Comparison of ENCODE assay signal across 28 cellular contexts in the genomic region with DNA sequence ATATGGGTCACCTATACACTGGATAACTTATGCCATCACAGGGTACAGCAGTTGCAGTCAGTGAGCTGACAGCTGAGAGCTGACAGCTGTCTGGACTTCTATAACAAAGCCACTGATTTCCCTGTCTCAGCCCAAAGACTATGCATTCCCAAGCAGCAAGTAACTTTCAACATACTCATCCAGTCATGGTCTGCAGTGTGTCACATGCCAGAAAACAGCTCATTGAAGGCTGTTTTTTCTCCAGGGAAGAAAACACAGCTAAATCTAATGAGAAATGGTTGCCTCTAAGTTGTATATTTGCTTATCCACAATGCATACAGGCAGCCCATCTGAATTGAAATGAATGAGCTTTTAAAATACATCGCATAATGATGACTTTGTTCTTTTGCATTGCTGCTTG. TPM values are rescaled to one million over a fixed set of nuclear protein-coding genes. Genes with fewer than 3 reads are reported as not detected.
DNase-seq lines count a peak whose midpoint lies in the region; ATAC-seq, FAIRE-seq and TF ChIP-seq lines count a peak whose summit lies in the region.
"Had no signal": no experiment of that assay in that cellular context is flagged by ENCODE, and none has a peak within 500 bp of the region (broad histone marks: within the 10 kb centered on the region; RNA-seq: fewer than 3 reads in every experiment).

No MANE protein-coding gene starts in this region.

- no peak for TF ChIP-seq POLR2A in GM12892 (IDR thresholded peaks at IDR 0.05; ENCODE audit: low read depth, low read length)

- H2AFZ ChIP-seq in GM23338 = no peak overlapping the region

- H3K27me3 Mint-ChIP-seq in HFFc6 (ENCODE audit: insufficient read depth) = peaks cover 11% of the 10 kb centered on the region; the same call in 1 of the 2 replicates
- H3K27me3 Mint-ChIP-seq in GM23338 (ENCODE audit: insufficient read depth, low read depth, poor library complexity) = no peaks in the 10 kb centered on the region

- no peak overlapping the region for H3K27ac ChIP-seq in GM23338 (ENCODE audit: low read depth)
- H3K27ac ChIP-seq: epithelial cell of prostate, heart left ventricle had no signal

- FAIRE-seq in GM12892 (lab: Jason Lieb, UNC) = no peak
- FAIRE-seq: H54 had no signal

- H3K9me3 Mint-ChIP-seq in HFFc6 (no peaks in the 10 kb centered on the region), GM23338 (no peaks in the 10 kb centered on the region)

- no peak overlapping the region for H3K4me3 ChIP-seq in cardiac fibroblast (replicated peaks in 1 of 2; ENCODE audit: low read depth in 2 of 2, low read length in 2 of 2)
- H3K4me3 ChIP-seq in skeletal muscle cell (ENCODE audit: low read depth, low read length) = no peak overlapping the region
- H3K4me3 ChIP-seq in GM23338 = no peak overlapping the region
- H3K4me3 ChIP-seq: heart left ventricle had no signal

- TF ChIP-seq CTCF in HFFc6 (IDR thresholded peaks at IDR 0.05) = no peak
- no peak for TF ChIP-seq CTCF in cardiac fibroblast (IDR thresholded peaks at IDR 0.05; ENCODE audit: low read depth, low read length)
- TF ChIP-seq CTCF in GM23338 (conservative IDR thresholded peaks at IDR 0.05; ENCODE audit: low read depth in 2 of 2) = no peak

- no peaks in the 10 kb centered on the region for H3K79me2 ChIP-seq in GM23338 (replicated peaks; ENCODE audit: insufficient read depth)

- H4K20me1 ChIP-seq in GM23338 (replicated peaks; ENCODE audit: insufficient read depth) = no peaks in the 10 kb centered on the region

- no peaks in the 10 kb centered on the region for H3K4me1 Mint-ChIP-seq in HFFc6 (ENCODE audit: low read depth)
- peaks cover 2% of the 10 kb centered on the region; the same call in 2 of the 3 replicates for H3K4me1 Mint-ChIP-seq in GM23338
- H3K4me1 Mint-ChIP-seq: nephron progenitor cell had no signal

- H3F3A ChIP-seq in GM23338 (replicated peaks; ENCODE audit: low read depth) = no peaks in the 10 kb centered on the region

- H3K27me3 ChIP-seq in GM23338 (ENCODE audit: insufficient read depth) = no peaks in the 10 kb centered on the region

- no peak overlapping the region for H3K4me2 ChIP-seq in GM23338

- H3K27ac Mint-ChIP-seq in HFFc6 (no peak overlapping the region), GM23338 (no peak overlapping the region)
- H3K27ac Mint-ChIP-seq: nephron progenitor cell had no signal

- H3K36me3 Mint-ChIP-seq in HFFc6 (ENCODE audit: low read depth) (no peaks in the 10 kb centered on the region), GM23338 (ENCODE audit: low read depth) (no peaks in the 10 kb centered on the region)

- H3K36me3 ChIP-seq in GM23338 (ENCODE audit: insufficient read depth) = no peaks in the 10 kb centered on the region
- H3K36me3 ChIP-seq: heart left ventricle had no signal

- no peaks in the 10 kb centered on the region for H3K9me2 ChIP-seq in GM23338 (ENCODE audit: insufficient read depth)

- H3K4me3 Mint-ChIP-seq in HFFc6 = no peak overlapping the region
- no peak overlapping the region for H3K4me3 Mint-ChIP-seq in GM23338
- H3K4me3 Mint-ChIP-seq: nephron progenitor cell had no signal

- DNase-seq in HFFc6 (peak; percentile 17), cardiac fibroblast (ENCODE audit: low read depth in 2 of 2) (peak; percentile 31 to 46), foreskin melanocyte (peak; percentile 85), skeletal muscle cell (ENCODE audit: low read depth) (peak; percentile 6), cerebellum (ENCODE audit: low spot score) (no peak), GM23338 (ENCODE audit: low spot score) (no peak), GM12892 (ENCODE audit: insufficient read length) (no peak)
- no peak for DNase-seq in activated naive CD4-positive, alpha-beta T cell treated with anti-CD3 and anti-CD28 coated beads, Interleukin-2, amount 50 U/mL, for 16 hours
- DNase-seq: activated CD4-positive, alpha-beta T cell treated with anti-CD3 and anti-CD28 coated beads, Interleukin-2, amount 50 U/mL, for 1 hour; activated CD8-positive, alpha-beta memory T cell treated with anti-CD3 and anti-CD28 coated beads, Interleukin-2, amount 50 U/mL, for 48 hours; activated gamma-delta T cell treated with Interleukin-2 at 50 U/mL for 16 hours; anterior cingulate cortex; cortex of kidney; EL; heart left ventricle; mesendoderm; NCI-H1694; NCI-H748 treated with DMSO at 0.1 percent for 48 hours; nephron progenitor cell; Right ventricle myocardium superior; stimulated activated CD8-positive, alpha-beta memory T cell treated with anti-CD3 and anti-CD28 coated beads, Interleukin-4, amount 100 ng/mL, for 48 hours; substantia nigra had no signal

- no peak for ATAC-seq in GM23338

- H3K4me1 ChIP-seq in GM23338 (ENCODE audit: insufficient read depth) = no peaks in the 10 kb centered on the region
- H3K4me1 ChIP-seq: heart left ventricle had no signal

TF ChIP-seq in GM23338, 12 proteins besides CTCF, POLR2A, EP300 and RAD21 (continues in another document):
- no peak for TF ChIP-seq NANOG (IDR thresholded peaks at IDR 0.05; ENCODE audit: borderline replicate concordance)
- TF ChIP-seq JUNB (IDR thresholded peaks at IDR 0.05; ENCODE audit: unreplicated experiment) = no peak
- TF ChIP-seq EZH2 (IDR thresholded peaks at IDR 0.05; ENCODE audit: low read depth, unreplicated experiment) = no peak
- TF ChIP-seq CREB1 (CRISPR knock-in tag; IDR thresholded peaks at IDR 0.05; ENCODE audit: low read depth) = no peak
- TF ChIP-seq EZH2phosphoT487 (IDR thresholded peaks at IDR 0.05; ENCODE audit: unreplicated experiment) = no peak
- TF ChIP-seq ZNF331 (CRISPR knock-in tag; IDR thresholded peaks at IDR 0.05; ENCODE audit: low read depth) = no peak
- no peak for TF ChIP-seq ZNF114 (CRISPR knock-in tag; IDR thresholded peaks at IDR 0.05)
- TF ChIP-seq, protein P1, sequence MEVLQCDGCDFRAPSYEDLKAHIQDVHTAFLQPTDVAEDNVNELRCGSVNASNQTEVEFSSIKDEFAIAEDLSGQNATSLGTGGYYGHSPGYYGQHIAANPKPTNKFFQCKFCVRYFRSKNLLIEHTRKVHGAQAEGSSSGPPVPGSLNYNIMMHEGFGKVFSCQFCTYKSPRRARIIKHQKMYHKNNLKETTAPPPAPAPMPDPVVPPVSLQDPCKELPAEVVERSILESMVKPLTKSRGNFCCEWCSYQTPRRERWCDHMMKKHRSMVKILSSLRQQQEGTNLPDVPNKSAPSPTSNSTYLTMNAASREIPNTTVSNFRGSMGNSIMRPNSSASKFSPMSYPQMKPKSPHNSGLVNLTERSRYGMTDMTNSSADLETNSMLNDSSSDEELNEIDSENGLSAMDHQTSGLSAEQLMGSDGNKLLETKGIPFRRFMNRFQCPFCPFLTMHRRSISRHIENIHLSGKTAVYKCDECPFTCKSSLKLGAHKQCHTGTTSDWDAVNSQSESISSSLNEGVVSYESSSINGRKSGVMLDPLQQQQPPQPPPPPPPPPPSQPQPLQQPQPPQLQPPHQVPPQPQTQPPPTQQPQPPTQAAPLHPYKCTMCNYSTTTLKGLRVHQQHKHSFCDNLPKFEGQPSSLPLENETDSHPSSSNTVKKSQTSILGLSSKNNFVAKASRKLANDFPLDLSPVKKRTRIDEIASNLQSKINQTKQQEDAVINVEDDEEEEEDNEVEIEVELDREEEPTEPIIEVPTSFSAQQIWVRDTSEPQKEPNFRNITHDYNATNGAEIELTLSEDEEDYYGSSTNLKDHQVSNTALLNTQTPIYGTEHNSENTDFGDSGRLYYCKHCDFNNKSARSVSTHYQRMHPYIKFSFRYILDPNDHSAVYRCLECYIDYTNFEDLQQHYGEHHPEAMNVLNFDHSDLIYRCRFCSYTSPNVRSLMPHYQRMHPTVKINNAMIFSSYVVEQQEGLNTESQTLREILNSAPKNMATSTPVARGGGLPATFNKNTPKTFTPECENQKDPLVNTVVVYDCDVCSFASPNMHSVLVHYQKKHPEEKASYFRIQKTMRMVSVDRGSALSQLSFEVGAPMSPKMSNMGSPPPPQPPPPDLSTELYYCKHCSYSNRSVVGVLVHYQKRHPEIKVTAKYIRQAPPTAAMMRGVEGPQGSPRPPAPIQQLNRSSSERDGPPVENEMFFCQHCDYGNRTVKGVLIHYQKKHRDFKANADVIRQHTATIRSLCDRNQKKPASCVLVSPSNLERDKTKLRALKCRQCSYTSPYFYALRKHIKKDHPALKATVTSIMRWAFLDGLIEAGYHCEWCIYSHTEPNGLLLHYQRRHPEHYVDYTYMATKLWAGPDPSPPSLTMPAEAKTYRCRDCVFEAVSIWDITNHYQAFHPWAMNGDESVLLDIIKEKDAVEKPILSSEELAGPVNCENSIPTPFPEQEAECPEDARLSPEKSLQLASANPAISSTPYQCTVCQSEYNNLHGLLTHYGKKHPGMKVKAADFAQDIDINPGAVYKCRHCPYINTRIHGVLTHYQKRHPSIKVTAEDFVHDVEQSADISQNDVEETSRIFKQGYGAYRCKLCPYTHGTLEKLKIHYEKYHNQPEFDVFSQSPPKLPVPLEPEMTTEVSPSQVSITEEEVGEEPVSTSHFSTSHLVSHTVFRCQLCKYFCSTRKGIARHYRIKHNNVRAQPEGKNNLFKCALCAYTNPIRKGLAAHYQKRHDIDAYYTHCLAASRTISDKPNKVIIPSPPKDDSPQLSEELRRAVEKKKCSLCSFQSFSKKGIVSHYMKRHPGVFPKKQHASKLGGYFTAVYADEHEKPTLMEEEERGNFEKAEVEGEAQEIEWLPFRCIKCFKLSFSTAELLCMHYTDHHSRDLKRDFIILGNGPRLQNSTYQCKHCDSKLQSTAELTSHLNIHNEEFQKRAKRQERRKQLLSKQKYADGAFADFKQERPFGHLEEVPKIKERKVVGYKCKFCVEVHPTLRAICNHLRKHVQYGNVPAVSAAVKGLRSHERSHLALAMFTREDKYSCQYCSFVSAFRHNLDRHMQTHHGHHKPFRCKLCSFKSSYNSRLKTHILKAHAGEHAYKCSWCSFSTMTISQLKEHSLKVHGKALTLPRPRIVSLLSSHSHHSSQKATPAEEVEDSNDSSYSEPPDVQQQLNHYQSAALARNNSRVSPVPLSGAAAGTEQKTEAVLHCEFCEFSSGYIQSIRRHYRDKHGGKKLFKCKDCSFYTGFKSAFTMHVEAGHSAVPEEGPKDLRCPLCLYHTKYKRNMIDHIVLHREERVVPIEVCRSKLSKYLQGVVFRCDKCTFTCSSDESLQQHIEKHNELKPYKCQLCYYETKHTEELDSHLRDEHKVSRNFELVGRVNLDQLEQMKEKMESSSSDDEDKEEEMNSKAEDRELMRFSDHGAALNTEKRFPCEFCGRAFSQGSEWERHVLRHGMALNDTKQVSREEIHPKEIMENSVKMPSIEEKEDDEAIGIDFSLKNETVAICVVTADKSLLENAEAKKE (CRISPR knock-in tag; IDR thresholded peaks at IDR 0.05) = no peak

RNA-seq across cellular contexts. Expression of a gene that starts 6.3 kb away (rescaled TPM):
- not detected for total RNA-seq in HFFc6 (2021; fragmentation: NEBNext Ultra II Directional; extraction: Animal tissue kit (Norgen Biotek cat#: 25700))
- total RNA-seq in cerebellum = 0.36 TPM
- not detected in 2 replicates for total RNA-seq in GM23338 (2014; rRNA removed; shearing (Covaris generic))
- polyA plus RNA-seq in GM23338 (2016; fragmentation: Nextera tagmentation; extraction: Ambion mirVana) = not detected in 2 replicates
- not detected for polyA plus RNA-seq in GM12892 (2012; ENCODE audit: missing spikeins)
- total RNA-seq: MCF 10A, posterior vena cava, Right ventricle myocardium superior had no signal
- polyA plus RNA-seq: BJ had no signal

RNA-seq across cellular contexts. Expression of a gene that starts 48.5 kb away (rescaled TPM):
- total RNA-seq in HFFc6 (2021; fragmentation: NEBNext Ultra II Directional; extraction: Animal tissue kit (Norgen Biotek cat#: 25700)) = not detected
- not detected for total RNA-seq in cerebellum
- not detected in 2 replicates for total RNA-seq in GM23338 (2014; rRNA removed; shearing (Covaris generic))
- not detected in 2 replicates for polyA plus RNA-seq in GM23338 (2016; fragmentation: Nextera tagmentation; extraction: Ambion mirVana)
- not detected for polyA plus RNA-seq in GM12892 (2012; ENCODE audit: missing spikeins)
- total RNA-seq: heart left ventricle, MCF 10A, posterior vena cava, Right ventricle myocardium superior, urinary bladder had no signal
- polyA plus RNA-seq: BJ, heart left ventricle, urinary bladder had no signal

Comparison
In these comparisons a context has a peak if more than half of its experiments do, and no peak if none do; other contexts are left out.
1. DNase-seq: peak in HFFc6 (single experiment), cardiac fibroblast (2 of 2), foreskin melanocyte (single experiment) and skeletal muscle cell (single experiment); none in activated naive CD4-positive, alpha-beta T cell treated with anti-CD3 and anti-CD28 coated beads, Interleukin-2, amount 50 U/mL, for 16 hours (single experiment), cerebellum (single experiment), GM23338 (single experiment) and GM12892 (single experiment).